Comparison of ENCODE assay signal across 23 cellular contexts in the genomic region with DNA sequence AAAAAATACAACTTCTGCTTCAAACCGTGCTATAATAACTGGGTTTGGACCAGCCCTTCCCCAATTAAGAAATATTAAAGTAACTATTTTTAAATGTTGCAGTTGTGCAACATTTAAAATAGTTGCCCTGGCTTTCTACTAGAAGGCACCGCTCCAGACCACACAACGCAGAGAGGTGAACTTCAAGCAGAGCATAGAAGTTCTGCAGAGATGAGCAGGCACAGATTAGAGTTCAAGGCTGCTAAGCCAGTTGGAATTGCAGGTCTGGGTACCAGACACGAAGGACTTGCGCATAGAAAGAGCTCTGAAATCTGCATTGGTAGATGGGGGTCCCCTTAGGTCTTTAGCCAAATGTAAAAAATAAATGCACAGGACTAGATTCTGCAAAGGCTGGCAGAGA.
"Had no signal": no experiment of that assay in that cellular context is flagged by ENCODE, and none has a peak within 500 bp of the region (broad histone marks: within the 10 kb centered on the region; RNA-seq: fewer than 3 reads in every experiment).

No MANE protein-coding gene starts in this region.

- H3K27me3 ChIP-seq: hepatocyte, neural progenitor cell, right lobe of liver, tibial nerve, uterus had no signal

- H3K9me3 ChIP-seq: lower lobe of right lung, neutrophil, psoas muscle, right lobe of liver, tibial nerve, uterus had no signal

- H3K27ac ChIP-seq: hepatocyte, lower lobe of right lung, neural progenitor cell, neutrophil, parathyroid adenoma, psoas muscle, right lobe of liver, tibial nerve, uterus had no signal

- H3K36me3 ChIP-seq: lower lobe of right lung, neural progenitor cell, neutrophil, right lobe of liver, tibial nerve, uterus had no signal

- H3K4me3 ChIP-seq: hepatocyte, lower lobe of right lung, neural progenitor cell, psoas muscle, right lobe of liver, smooth muscle cell, tibial nerve, uterus had no signal

- DNase-seq: islet precursor cell; lower lobe of right lung; mammary epithelial cell; mesenchymal stem cell; naive thymus-derived CD8-positive, alpha-beta T cell; occipital lobe; psoas muscle; stimulated activated CD4-positive, alpha-beta T cell treated with anti-CD3 and anti-CD28 coated beads, Interleukin-1b, Interleukin-23, amount 100 ng/mL, for 48 hours; stimulated activated CD4-positive, alpha-beta T cell treated with anti-CD3 and anti-CD28 coated beads, Interleukin-2, amount 100 ng/mL, for 48 hours; stimulated activated CD4-positive, alpha-beta T cell treated with anti-CD3 and anti-CD28 coated beads, Interleukin-4, amount 100 ng/mL, for 4 hours; stimulated activated CD8-positive, alpha-beta memory T cell treated with anti-CD3 and anti-CD28 coated beads, Interleukin-4, amount 100 ng/mL, for 48 hours; stimulated activated naive CD4-positive, alpha-beta T cell treated with Interleukin-2 at 50 U/mL for 16 hours; stimulated activated naive CD8-positive, alpha-beta T cell treated with anti-CD3 and anti-CD28 coated beads, Interleukin-15, amount 100 ng/mL, for 72 hours; substantia nigra; uterus had no signal

- ATAC-seq: lower lobe of right lung; naive thymus-derived CD8-positive, alpha-beta T cell; psoas muscle; stimulated activated memory B cell treated with anti-CD40 and anti-IgM and Interleukin-4, amounts not matched to agents 10 μg/mL and 1 μg/mL and 100 μg/mL, for 72 hours; stimulated activated naive CD8-positive, alpha-beta T cell treated with anti-CD3 and anti-CD28 coated beads, Interleukin-15, amount 100 ng/mL, for 72 hours had no signal

- H3K4me1 ChIP-seq: lower lobe of right lung, neural progenitor cell, parathyroid adenoma, psoas muscle, right lobe of liver, tibial nerve, uterus had no signal
